Comparison of ENCODE assay signal across 8 cellular contexts in the genomic region with DNA sequence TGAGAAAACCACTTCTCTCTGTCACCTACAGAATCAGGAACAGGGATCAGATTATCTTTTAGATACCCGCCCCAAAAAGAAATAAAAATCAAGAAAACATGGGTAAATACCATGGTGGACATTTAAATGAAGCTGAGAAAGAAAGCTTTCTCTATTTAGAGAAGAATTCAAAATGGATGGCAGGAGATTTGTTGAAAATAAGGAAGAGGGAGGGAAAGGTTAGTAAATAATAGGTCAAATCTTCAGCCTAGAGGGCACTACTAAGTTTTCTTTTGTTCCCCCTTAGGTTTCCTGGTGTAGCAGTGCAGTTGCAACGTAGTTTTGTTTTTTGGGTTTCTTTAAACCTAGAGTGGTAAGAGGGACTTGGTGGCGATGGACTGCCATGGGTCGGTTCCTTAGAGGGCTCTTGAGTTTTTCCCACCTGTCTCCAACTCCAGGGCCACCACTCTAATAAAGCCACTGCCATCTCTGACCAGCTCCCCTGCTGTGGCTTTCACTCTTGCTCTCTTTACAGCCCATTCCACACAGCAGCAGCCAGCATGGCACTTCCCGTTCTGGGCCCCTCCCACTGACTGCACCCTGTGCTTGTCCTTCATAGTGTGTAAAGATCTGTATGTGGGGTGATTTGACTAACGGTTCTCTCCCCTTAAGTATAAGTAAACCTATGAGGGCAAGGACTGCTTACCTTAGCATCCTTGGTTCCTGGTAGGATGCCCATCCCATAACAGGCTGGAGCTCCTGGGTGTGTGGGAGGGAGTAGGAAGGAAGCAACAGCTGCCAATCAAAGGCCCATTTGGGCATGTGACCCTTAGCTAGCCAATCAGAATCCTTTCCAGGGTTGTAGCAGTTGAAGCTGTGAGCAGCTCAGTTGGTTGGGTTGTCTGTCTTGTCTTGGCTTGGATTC.
A peak's percentile ranks its signal among the peaks of the same experiment; 100 is the strongest.
DNase-seq lines count a peak whose midpoint lies in the region; ATAC-seq, FAIRE-seq and TF ChIP-seq lines count a peak whose summit lies in the region.

No MANE protein-coding gene starts in this region.

- H2AFZ ChIP-seq in OCI-LY3 (ENCODE audit: low read depth, low read length), result 0 out of 2 replicates have a peak overlapping the region, but pooled peaks have one; percentile 73

- no peaks in the 10 kb centered on the region for H3K36me3 Mint-ChIP-seq in CD4-positive, CD25-positive, alpha-beta regulatory T cell
- no peaks in the 10 kb centered on the region for H3K36me3 Mint-ChIP-seq in natural killer cell treated with Interleukin-12 subunit alpha and Interleukin-12 subunit beta and Interleukin-15 and Interleukin-18, amount 100 ng/mL, for 72 hours

- H3K27ac Mint-ChIP-seq in CD4-positive, CD25-positive, alpha-beta regulatory T cell, result peak overlapping the region; percentile 19 to 81 (median 62)
- peak overlapping the region; percentile 23 to 40 for H3K27ac Mint-ChIP-seq in natural killer cell treated with Interleukin-12 subunit alpha and Interleukin-12 subunit beta and Interleukin-15 and Interleukin-18, amount 100 ng/mL, for 72 hours

- peaks cover 0 to 4% (median 0%) of the 10 kb centered on the region in 7 donors for H3K9me3 Mint-ChIP-seq in CD4-positive, CD25-positive, alpha-beta regulatory T cell
- peaks cover 3% of the 10 kb centered on the region for H3K9me3 Mint-ChIP-seq in natural killer cell treated with Interleukin-12 subunit alpha and Interleukin-12 subunit beta and Interleukin-15 and Interleukin-18, amount 100 ng/mL, for 72 hours

- no peak overlapping the region for H3K27ac ChIP-seq in CD4-positive, CD25-positive, alpha-beta regulatory T cell (ENCODE audit: insufficient read depth, low read length, poor library complexity, severe bottlenecking)
- peak overlapping the region; percentile 95 for H3K27ac ChIP-seq in OCI-LY3 (ENCODE audit: low read length)
- H3K27ac ChIP-seq in ascending aorta, result no peak overlapping the region

- H3K4me2 ChIP-seq in OCI-LY3 (ENCODE audit: low read length), result peak overlapping the region; percentile 87

- no peaks in the 10 kb centered on the region for H4K20me1 ChIP-seq in OCI-LY3 (ENCODE audit: insufficient read depth, low read length)

- H3K4me3 ChIP-seq in CD4-positive, CD25-positive, alpha-beta regulatory T cell (ENCODE audit: low read depth, low read length), result peak overlapping the region; percentile 72
- H3K4me3 ChIP-seq in OCI-LY3 (ENCODE audit: low read length), result peak overlapping the region; percentile 80
- no peak overlapping the region for H3K4me3 ChIP-seq in ascending aorta

- peak overlapping the region; percentile 89 for H3K9ac ChIP-seq in OCI-LY3 (ENCODE audit: low read length)

- no peak for FAIRE-seq in D721Med (lab: Jason Lieb, UNC)

- TF ChIP-seq CTCF in OCI-LY3 (IDR thresholded peaks at IDR 0.05; ENCODE audit: low read depth, low read length) (peak; percentile 9; the same call in 1 of the 2 replicates), ascending aorta (IDR thresholded peaks at IDR 0.05) (no peak), D721Med (IDR thresholded peaks at IDR 0.05; ENCODE audit: insufficient read depth, missing control alignments) (no peak)

- H3K79me2 ChIP-seq in OCI-LY3 (ENCODE audit: low read length), result peaks cover 10% of the 10 kb centered on the region; the same call in 1 of the 2 replicates

- peaks cover 12 to 36% (median 22%) of the 10 kb centered on the region in 4 donors for H3K4me1 Mint-ChIP-seq in CD4-positive, CD25-positive, alpha-beta regulatory T cell
- peaks cover 5 to 28% of the 10 kb centered on the region in 2 donors for H3K4me1 Mint-ChIP-seq in natural killer cell treated with Interleukin-12 subunit alpha and Interleukin-12 subunit beta and Interleukin-15 and Interleukin-18, amount 100 ng/mL, for 72 hours (ENCODE audit: low read depth in 2 of 2)

- DNase-seq in CD4-positive, CD25-positive, alpha-beta regulatory T cell, result peak; percentile 10 to 60 (median 41)
- DNase-seq in ascending aorta (ENCODE audit: low spot score in 2 of 2) (peak; percentile 19 to 66), kidney glomerular epithelial cell (lab: John Stamatoyannopoulos, UW) (no peak), D721Med (ENCODE audit: insufficient read length, low spot score) (no peak)
- DNase-seq in natural killer cell treated with Interleukin-12 subunit alpha and Interleukin-12 subunit beta and Interleukin-15 and Interleukin-18, amount 100 ng/mL, for 72 hours (ENCODE audit: low spot score), result no peak

- H3K36me3 ChIP-seq in CD4-positive, CD25-positive, alpha-beta regulatory T cell (ENCODE audit: control insufficient read depth, insufficient read depth, low read length), result no peaks in the 10 kb centered on the region
- peaks cover 4% of the 10 kb centered on the region for H3K36me3 ChIP-seq in OCI-LY3 (replicated peaks; ENCODE audit: low read depth, low read length)
- H3K36me3 ChIP-seq in ascending aorta, result no peaks in the 10 kb centered on the region

- H3K9me3 ChIP-seq in CD4-positive, CD25-positive, alpha-beta regulatory T cell (ENCODE audit: control insufficient read depth in 2 of 2, low read length in 2 of 2), result no peaks in the 10 kb centered on the region
- H3K9me3 ChIP-seq in OCI-LY3 (ENCODE audit: insufficient read depth, low read length) (no peaks in the 10 kb centered on the region), ascending aorta (no peaks in the 10 kb centered on the region)

- peak; percentile 80 for TF ChIP-seq POLR2A in GM19099 (IDR thresholded peaks at IDR 0.05; ENCODE audit: extremely low read depth, insufficient read length, low read depth)

- H3K27me3 Mint-ChIP-seq in CD4-positive, CD25-positive, alpha-beta regulatory T cell, result peaks cover 25% of the 10 kb centered on the region
- H3K27me3 Mint-ChIP-seq in natural killer cell treated with Interleukin-12 subunit alpha and Interleukin-12 subunit beta and Interleukin-15 and Interleukin-18, amount 100 ng/mL, for 72 hours, result peaks cover 0 to 7% of the 10 kb centered on the region in 2 donors

- H3K4me3 Mint-ChIP-seq in CD4-positive, CD25-positive, alpha-beta regulatory T cell, result peak overlapping the region; percentile 72 to 89 (median 79)
- peak overlapping the region; percentile 77 for H3K4me3 Mint-ChIP-seq in natural killer cell treated with Interleukin-12 subunit alpha and Interleukin-12 subunit beta and Interleukin-15 and Interleukin-18, amount 100 ng/mL, for 72 hours

- intact Hi-C loops in ascending aorta (cut with DNase I), result loop anchor here (5.0 kb wide), 1 partner anchor 148 kb away; no protein-coding TSS in a partner anchor

- peak; percentile 67 to 68 for ATAC-seq in CD4-positive, CD25-positive, alpha-beta regulatory T cell (ENCODE audit: low read depth in 2 of 2)
- peak; percentile 90 for ATAC-seq in HG03045 (IDR thresholded peaks at IDR 0.05; ENCODE audit: unreplicated experiment)
- peak; percentile 85 to 89 for ATAC-seq in natural killer cell treated with Interleukin-12 subunit alpha and Interleukin-12 subunit beta and Interleukin-15 and Interleukin-18, amount 100 ng/mL, for 72 hours

- H3K4me1 ChIP-seq in CD4-positive, CD25-positive, alpha-beta regulatory T cell (ENCODE audit: control insufficient read depth, insufficient read depth, low read length, poor library complexity, severe bottlenecking), result no peaks in the 10 kb centered on the region
- peaks cover 61% of the 10 kb centered on the region for H3K4me1 ChIP-seq in OCI-LY3 (ENCODE audit: low read length)
- no peaks in the 10 kb centered on the region for H3K4me1 ChIP-seq in ascending aorta

- no peaks in the 10 kb centered on the region for H3K27me3 ChIP-seq in CD4-positive, CD25-positive, alpha-beta regulatory T cell (ENCODE audit: control insufficient read depth, insufficient read depth, low read length)
- H3K27me3 ChIP-seq in OCI-LY3 (ENCODE audit: low read depth, low read length) (no peaks in the 10 kb centered on the region), ascending aorta (no peaks in the 10 kb centered on the region)

Comparison
In these comparisons a context has a peak if more than half of its experiments do, and no peak if none do; other contexts are left out.
1. DNase-seq: peak in CD4-positive, CD25-positive, alpha-beta regulatory T cell (3 of 3) and ascending aorta (2 of 2); none in natural killer cell treated with Interleukin-12 subunit alpha and Interleukin-12 subunit beta and Interleukin-15 and Interleukin-18, amount 100 ng/mL, for 72 hours (single experiment), kidney glomerular epithelial cell (single experiment) and D721Med (single experiment).
2. H3K4me3 ChIP-seq: peak in CD4-positive, CD25-positive, alpha-beta regulatory T cell (single experiment) and OCI-LY3 (single experiment); none in ascending aorta (0 of 2).
3. Peak in every context shown above with its lines, with median percentiles within 50 percentile points of each other: ATAC-seq.